In the genomic region with DNA sequence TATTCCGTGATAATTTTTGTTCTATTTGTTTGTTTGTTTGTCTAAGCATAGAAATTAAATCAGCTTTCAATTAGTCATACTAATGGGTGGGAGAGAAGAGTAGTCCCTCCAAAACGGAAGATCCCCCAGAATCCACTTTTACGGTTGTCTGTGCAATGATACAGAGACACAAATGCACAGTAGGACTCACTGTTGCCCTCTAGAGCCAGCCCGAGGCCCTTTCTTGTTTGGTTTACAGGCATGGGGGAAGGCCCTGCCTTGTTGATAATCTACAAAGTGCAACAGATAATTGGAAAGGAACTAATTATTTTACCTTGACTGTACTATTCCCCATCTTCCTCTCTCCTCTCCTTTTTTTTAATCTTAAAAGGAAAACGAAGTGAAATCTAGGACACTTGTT, we compare ENCODE assay signal across 8 cellular contexts.
DNase-seq lines count a peak whose midpoint lies in the region; ATAC-seq and TF ChIP-seq lines count a peak whose summit lies in the region.

No MANE protein-coding gene starts in this region.

- no peaks in the 10 kb centered on the region for H3K27me3 ChIP-seq in uterus

- no peaks in the 10 kb centered on the region for H3K36me3 ChIP-seq in uterus

- no peak for TF ChIP-seq CTCF in uterus (IDR thresholded peaks at IDR 0.05)

- intact Hi-C loops in activated CD4-positive, alpha-beta T cell treated with anti-CD3 and anti-CD28 coated beads for 36 hours (cut with DNase I, micrococcal nuclease) = loop anchor here (2.0 to 10.0 kb wide), 3 partner anchors 41 to 851 kb away; no protein-coding TSS in a partner anchor
- intact Hi-C loops in uterus (cut with DNase I; ENCODE audit: low total_unique reads) = no loop called here

- ATAC-seq in activated CD4-positive, alpha-beta T cell treated with anti-CD3 and anti-CD28 coated beads for 36 hours = peak; percentile 53
- ATAC-seq in esophagus mucosa = no peak

- peaks cover 2% of the 10 kb centered on the region for H3K36me3 Mint-ChIP-seq in activated CD4-positive, alpha-beta T cell treated with anti-CD3 and anti-CD28 coated beads for 36 hours (ENCODE audit: low read depth)

- no peaks in the 10 kb centered on the region for H3K9me3 ChIP-seq in uterus

- CTCF ChIA-PET in activated CD4-positive, alpha-beta T cell treated with anti-CD3 and anti-CD28 coated beads for 36 hours (lab: Charles Lee) = interaction anchor here (1.0 to 1.8 kb wide), 8 partner anchors 8 to 92 kb away, joined by 3 to 5 read pairs (median 3); no protein-coding TSS in a partner anchor

- DNase-seq in activated CD4-positive, alpha-beta T cell treated with anti-CD3 and anti-CD28 coated beads for 36 hours = peak; percentile 79
- no peak for DNase-seq in activated CD4-positive, alpha-beta T cell treated with anti-CD3 and anti-CD28 coated beads for 1 hour
- peak; percentile 12 for DNase-seq in NCI-H1694 (lab: John Stamatoyannopoulos, UW)
- peak; percentile 46 for DNase-seq in activated T-cell treated with anti-CD3 and anti-CD28 coated beads for 24 hours (ENCODE audit: low read depth)
- peak; percentile 26 for DNase-seq in glomerular visceral epithelial cell (ENCODE audit: extremely low spot score)
- DNase-seq in stimulated activated CD4-positive, alpha-beta T cell treated with anti-CD3 and anti-CD28 coated beads, Interleukin-2, amount 100 ng/mL, for 24 hours = peak; percentile 66 to 70
- no peak for DNase-seq in uterus

- H3K4me3 Mint-ChIP-seq in activated CD4-positive, alpha-beta T cell treated with anti-CD3 and anti-CD28 coated beads for 36 hours = no peak overlapping the region

- H3K27ac ChIP-seq in uterus = no peak overlapping the region

- H3K4me3 ChIP-seq in uterus = no peak overlapping the region

- POLR2A ChIA-PET in activated CD4-positive, alpha-beta T cell treated with anti-CD3 and anti-CD28 coated beads for 36 hours (lab: Charles Lee) = no interaction called here

- no peak for TF ChIP-seq POLR2A in uterus (IDR thresholded peaks at IDR 0.05)

- no peaks in the 10 kb centered on the region for H3K4me1 ChIP-seq in uterus

- H3K27me3 Mint-ChIP-seq in activated CD4-positive, alpha-beta T cell treated with anti-CD3 and anti-CD28 coated beads for 36 hours = peaks cover 61% of the 10 kb centered on the region

- H3K4me1 Mint-ChIP-seq in activated CD4-positive, alpha-beta T cell treated with anti-CD3 and anti-CD28 coated beads for 36 hours = peaks cover 45% of the 10 kb centered on the region

- H3K9me3 Mint-ChIP-seq in activated CD4-positive, alpha-beta T cell treated with anti-CD3 and anti-CD28 coated beads for 36 hours (ENCODE audit: low read depth) = peaks cover 1% of the 10 kb centered on the region

- H3K27ac Mint-ChIP-seq in activated CD4-positive, alpha-beta T cell treated with anti-CD3 and anti-CD28 coated beads for 36 hours = no peak overlapping the region

Comparison
In these comparisons a context has a peak if more than half of its experiments do, and no peak if none do; other contexts are left out.
1. DNase-seq: peak in activated CD4-positive, alpha-beta T cell treated with anti-CD3 and anti-CD28 coated beads for 36 hours (single experiment), NCI-H1694 (single experiment), activated T-cell treated with anti-CD3 and anti-CD28 coated beads for 24 hours (single experiment), glomerular visceral epithelial cell (single experiment) and stimulated activated CD4-positive, alpha-beta T cell treated with anti-CD3 and anti-CD28 coated beads, Interleukin-2, amount 100 ng/mL, for 24 hours (2 of 2); none in activated CD4-positive, alpha-beta T cell treated with anti-CD3 and anti-CD28 coated beads for 1 hour (single experiment) and uterus (0 of 2).